Comparison of ENCODE assay signal across 1 cellular context in genomic region chr9:77271023-77271690, GRCh38.
TF ChIP-seq lines count a peak whose summit lies in the region.

No MANE protein-coding gene starts in this region.

TF ChIP-seq in GM12878, 131 proteins besides CTCF, POLR2A, EP300 and RAD21 (continued from another document):
- TF ChIP-seq SKIL (IDR thresholded peaks at IDR 0.05; ENCODE audit: low read depth, poor library complexity, severe bottlenecking) (no peak), BMI1 (IDR thresholded peaks at IDR 0.05; ENCODE audit: borderline replicate concordance) (no peak), CHD1 (IDR thresholded peaks at IDR 0.05; ENCODE audit: low read depth, low read length) (no peak), HSF1 (IDR thresholded peaks at IDR 0.05; ENCODE audit: low read depth, low read length) (no peak), ZSCAN29 (IDR thresholded peaks at IDR 0.05) (no peak), NFYA (IDR thresholded peaks at IDR 0.05; ENCODE audit: borderline replicate concordance, low read depth, low read length) (no peak), PAX8 (IDR thresholded peaks at IDR 0.05) (no peak), SUPT20H (IDR thresholded peaks at IDR 0.05; ENCODE audit: borderline replicate concordance, control insufficient read depth, low read depth, low read length) (no peak), SREBF1 (IDR thresholded peaks at IDR 0.05; ENCODE audit: low read length) (no peak), CHD4 (IDR thresholded peaks at IDR 0.05) (no peak), FOXK2 (IDR thresholded peaks at IDR 0.05) (no peak)
